ENCODE assay signal across 5 cellular contexts in genomic region chr1:155488419-155488818, GRCh38.
A peak's percentile ranks its signal among the peaks of the same experiment; 100 is the strongest.
DNase-seq lines count a peak whose midpoint lies in the region; ATAC-seq, FAIRE-seq and TF ChIP-seq lines count a peak whose summit lies in the region.
"Not testable (repeated sequence)": the region's sequence is repeated elsewhere in the genome, so short reads cannot be mapped to it uniquely, and the experiment has no call there.

No MANE protein-coding gene starts in this region.

- not testable (repeated sequence) for DNase-seq in D721Med (ENCODE audit: insufficient read length, low spot score); GM23338 (ENCODE audit: low spot score); WTC11 (ENCODE audit: low spot score); activated B cell treated with CpG ODN at 0.5 μM for 24 hours

- peaks cover 44% of the 10 kb centered on the region for H3K79me2 ChIP-seq in GM23338 (replicated peaks; ENCODE audit: insufficient read depth)

- H3K27ac Mint-ChIP-seq in GM23338, WTC11: not testable (repeated sequence)
- peak overlapping the region; percentile 53 for H3K27ac Mint-ChIP-seq in activated B cell treated with CpG ODN at 0.5 μM for 24 hours

- H3K9me2 ChIP-seq in GM23338 (ENCODE audit: insufficient read depth) = not testable (repeated sequence)

- not testable (repeated sequence) for H3K4me2 ChIP-seq in GM23338

- CTCF ChIA-PET in HEK293 (lab: Yijun Ruan, JAX); activated B cell treated with CpG ODN at 0.5 μM for 24 hours (lab: Charles Lee): not testable (repeated sequence)
- CTCF ChIA-PET in WTC11 (lab: Charles Lee) = interaction anchor here (0.7 kb wide), 1 partner anchor 45 kb away, joined by 7 read pairs; no protein-coding TSS in a partner anchor

- H3K27me3 ChIP-seq in GM23338 (ENCODE audit: insufficient read depth) = not testable (repeated sequence)

- ATAC-seq in GM23338; WTC11; activated B cell treated with CpG ODN at 0.5 μM for 24 hours (ENCODE audit: low read depth): not testable (repeated sequence)

- peak; percentile 38 for FAIRE-seq in D721Med (lab: Jason Lieb, UNC)

- H3K4me1 Mint-ChIP-seq in GM23338, WTC11: not testable (repeated sequence)
- H3K4me1 Mint-ChIP-seq in activated B cell treated with CpG ODN at 0.5 μM for 24 hours = peaks cover 13% of the 10 kb centered on the region

- H3K4me1 ChIP-seq in GM23338 (ENCODE audit: insufficient read depth); HEK293 (ENCODE audit: control insufficient read depth, insufficient read depth, low read length): not testable (repeated sequence)

- H3K27ac ChIP-seq in GM23338 (ENCODE audit: low read depth) = 0 out of 2 replicates have a peak overlapping the region, but pooled peaks have one; percentile 17
- H3K27ac ChIP-seq in HEK293 (ENCODE audit: extremely low read depth, low read depth, low read length) = not testable (repeated sequence)

- POLR2A ChIA-PET in HEK293 (lab: Yijun Ruan, JAX); WTC11 (lab: Charles Lee); activated B cell treated with CpG ODN at 0.5 μM for 24 hours (lab: Charles Lee): not testable (repeated sequence)

- not testable (repeated sequence) for H2AFZ ChIP-seq in GM23338

- TF ChIP-seq CTCF in D721Med (IDR thresholded peaks at IDR 0.05; ENCODE audit: insufficient read depth, missing control alignments); GM23338 (conservative IDR thresholded peaks at IDR 0.05; ENCODE audit: low read depth in 2 of 2); HEK293 (tag by site-specific recombination; IDR thresholded peaks at IDR 0.05); WTC11 (IDR thresholded peaks at IDR 0.05); activated B cell treated with CpG ODN at 0.5 μM for 24 hours (IDR thresholded peaks at IDR 0.05): not testable (repeated sequence)

- H3K27me3 Mint-ChIP-seq in GM23338 (ENCODE audit: insufficient read depth, low read depth, poor library complexity); WTC11 (ENCODE audit: low read depth); activated B cell treated with CpG ODN at 0.5 μM for 24 hours: not testable (repeated sequence)

- intact Hi-C loops in activated B cell treated with CpG ODN at 0.5 μM for 24 hours (cut with micrococcal nuclease) = not testable (repeated sequence)

- H3K9me3 ChIP-seq in HEK293 (ENCODE audit: control insufficient read depth, insufficient read depth, low read depth, low read length) = not testable (repeated sequence)

- not testable (repeated sequence) for H3K9me3 Mint-ChIP-seq in GM23338, WTC11, activated B cell treated with CpG ODN at 0.5 μM for 24 hours

- H3K36me3 ChIP-seq in GM23338 (ENCODE audit: insufficient read depth); HEK293 (ENCODE audit: control insufficient read depth in 2 of 2, insufficient read depth in 1 of 2, low read length in 2 of 2): not testable (repeated sequence)

- H3K4me3 ChIP-seq in GM23338; HEK293 (ENCODE audit: low read depth, low read length): not testable (repeated sequence)

- not testable (repeated sequence) for H3K4me3 Mint-ChIP-seq in GM23338, WTC11, activated B cell treated with CpG ODN at 0.5 μM for 24 hours

- H3K36me3 Mint-ChIP-seq in GM23338 (ENCODE audit: low read depth); WTC11; activated B cell treated with CpG ODN at 0.5 μM for 24 hours (ENCODE audit: low read depth): not testable (repeated sequence)

- H4K20me1 ChIP-seq in GM23338 (replicated peaks; ENCODE audit: insufficient read depth) = not testable (repeated sequence)

- not testable (repeated sequence) for H3F3A ChIP-seq in GM23338 (replicated peaks; ENCODE audit: low read depth)

TF ChIP-seq in HEK293, 187 proteins besides CTCF, POLR2A, EP300 and RAD21:
- TF ChIP-seq, protein P1, sequence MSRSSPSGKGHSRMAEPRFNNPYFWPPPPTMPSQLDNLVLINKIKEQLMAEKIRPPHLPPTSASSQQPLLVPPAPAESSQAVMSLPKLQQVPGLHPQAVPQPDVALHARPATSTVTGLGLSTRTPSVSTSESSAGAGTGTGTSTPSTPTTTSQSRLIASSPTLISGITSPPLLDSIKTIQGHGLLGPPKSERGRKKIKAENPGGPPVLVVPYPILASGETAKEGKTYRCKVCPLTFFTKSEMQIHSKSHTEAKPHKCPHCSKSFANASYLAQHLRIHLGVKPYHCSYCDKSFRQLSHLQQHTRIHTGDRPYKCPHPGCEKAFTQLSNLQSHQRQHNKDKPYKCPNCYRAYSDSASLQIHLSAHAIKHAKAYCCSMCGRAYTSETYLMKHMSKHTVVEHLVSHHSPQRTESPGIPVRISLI (tag by site-specific recombination; IDR thresholded peaks at IDR 0.05) = peak; percentile 92; the same call in 1 of the 2 replicates

TF ChIP-seq in WTC11, 78 proteins besides CTCF, POLR2A, EP300 and RAD21:
- TF ChIP-seq ZNF121 (CRISPR knock-in tag; IDR thresholded peaks at IDR 0.05) = peak; percentile 28; the same call in 1 of the 2 replicates
